ENCODE assay signal across 1 cellular context in the genomic region with DNA sequence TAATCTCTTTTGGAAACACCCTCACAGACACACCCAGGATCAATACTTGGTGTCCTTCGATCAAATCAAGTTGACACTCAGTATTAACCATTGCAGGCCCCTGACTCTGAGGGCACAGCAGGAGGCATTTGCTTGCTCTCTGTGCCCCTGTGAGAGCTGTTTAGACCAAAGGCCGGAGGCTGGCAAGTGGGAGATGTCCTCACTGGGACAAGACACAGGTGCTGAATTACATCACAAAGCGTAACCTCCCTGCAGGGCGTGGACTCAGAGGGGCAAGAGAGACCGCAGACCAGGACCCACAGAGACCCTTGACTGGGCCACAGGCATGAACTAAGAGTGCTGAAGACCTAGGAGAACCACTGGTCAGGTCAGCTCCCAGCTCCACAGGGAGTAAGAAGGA.
TF ChIP-seq lines count a peak whose summit lies in the region.

A gene with protein sequence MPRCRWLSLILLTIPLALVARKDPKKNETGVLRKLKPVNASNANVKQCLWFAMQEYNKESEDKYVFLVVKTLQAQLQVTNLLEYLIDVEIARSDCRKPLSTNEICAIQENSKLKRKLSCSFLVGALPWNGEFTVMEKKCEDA (plus strand): TSS at position 301 of the 400 bp plus-strand sequence. CDS start 551 bp downstream, outside the sequence.

TF ChIP-seq in H1, 55 proteins besides CTCF, POLR2A, EP300 and RAD21:
- TF ChIP-seq FOSL1 (IDR thresholded peaks at IDR 0.05; ENCODE audit: insufficient read depth, low read depth, low read length) (no peak), CBX8 (IDR thresholded peaks at IDR 0.05; ENCODE audit: borderline replicate concordance, low read depth, low read length) (no peak), HDAC2 (IDR thresholded peaks at IDR 0.05; ENCODE audit: borderline replicate concordance in 1 of 2, low read depth in 2 of 2, low read length in 2 of 2) (no peak), BCL11A (IDR thresholded peaks at IDR 0.05; ENCODE audit: low read depth in 2 of 2, low read length in 2 of 2) (no peak), RXRA (IDR thresholded peaks at IDR 0.05; ENCODE audit: insufficient read depth, low read depth, low read length) (no peak), ASH2L (IDR thresholded peaks at IDR 0.05; ENCODE audit: low read length) (no peak), YY1 (IDR thresholded peaks at IDR 0.05; ENCODE audit: low read depth, low read length) (no peak), MAFK (IDR thresholded peaks at IDR 0.05; ENCODE audit: low read depth, low read length) (no peak), TEAD4 (IDR thresholded peaks at IDR 0.05; ENCODE audit: low read depth, low read length) (no peak), EZH2 (IDR thresholded peaks at IDR 0.05; ENCODE audit: low read depth, low read length, severe bottlenecking) (no peak), TAF1 (IDR thresholded peaks at IDR 0.05; ENCODE audit: low read depth, low read length) (no peak), CREB1 (IDR thresholded peaks at IDR 0.05) (no peak), E2F6 (IDR thresholded peaks at IDR 0.05) (no peak), SIX5 (IDR thresholded peaks at IDR 0.05; ENCODE audit: low read depth, low read length) (no peak), TAF7 (optimal IDR thresholded peaks at IDR 0.05; ENCODE audit: borderline replicate concordance, low read depth, low read length) (no peak)
- TF ChIP-seq, protein P1, sequence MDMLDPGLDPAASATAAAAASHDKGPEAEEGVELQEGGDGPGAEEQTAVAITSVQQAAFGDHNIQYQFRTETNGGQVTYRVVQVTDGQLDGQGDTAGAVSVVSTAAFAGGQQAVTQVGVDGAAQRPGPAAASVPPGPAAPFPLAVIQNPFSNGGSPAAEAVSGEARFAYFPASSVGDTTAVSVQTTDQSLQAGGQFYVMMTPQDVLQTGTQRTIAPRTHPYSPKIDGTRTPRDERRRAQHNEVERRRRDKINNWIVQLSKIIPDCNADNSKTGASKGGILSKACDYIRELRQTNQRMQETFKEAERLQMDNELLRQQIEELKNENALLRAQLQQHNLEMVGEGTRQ (IDR thresholded peaks at IDR 0.05; ENCODE audit: low read length) = no peak
- TF ChIP-seq, protein P2, sequence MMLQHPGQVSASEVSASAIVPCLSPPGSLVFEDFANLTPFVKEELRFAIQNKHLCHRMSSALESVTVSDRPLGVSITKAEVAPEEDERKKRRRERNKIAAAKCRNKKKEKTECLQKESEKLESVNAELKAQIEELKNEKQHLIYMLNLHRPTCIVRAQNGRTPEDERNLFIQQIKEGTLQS (IDR thresholded peaks at IDR 0.05; ENCODE audit: insufficient read depth, low read depth, low read length) = no peak
